14 cellular contexts compared by ENCODE assay signal in genomic region chr20:24761220-24762065, GRCh38.
A peak's percentile ranks its signal among the peaks of the same experiment; 100 is the strongest.
DNase-seq lines count a peak whose midpoint lies in the region; ATAC-seq and TF ChIP-seq lines count a peak whose summit lies in the region.
"Had no signal": no experiment of that assay in that cellular context is flagged by ENCODE, and none has a peak within 500 bp of the region (broad histone marks: within the 10 kb centered on the region; RNA-seq: fewer than 3 reads in every experiment).

No MANE protein-coding gene starts in this region.

- intact Hi-C loops in natural killer cell (cut with micrococcal nuclease) = no loop called here
- intact Hi-C loops in spleen (cut with DNase I; ENCODE audit: low total_unique reads) = no loop called here

- no peak overlapping the region for H3K27ac ChIP-seq in spleen

- H3K4me3 ChIP-seq in spleen = no peak overlapping the region
- H3K4me3 ChIP-seq: MG63 had no signal

- TF ChIP-seq POLR2A in spleen (IDR thresholded peaks at IDR 0.05) = no peak

- no peak for DNase-seq in natural killer cell treated with Interleukin-12 subunit alpha and Interleukin-12 subunit beta and Interleukin-15 and Interleukin-18, amount 100 ng/mL, for 72 hours (ENCODE audit: low spot score)
- DNase-seq in natural killer cell (no peak), ecto neural progenitor cell (ENCODE audit: low spot score) (peak; percentile 26), spleen (peak; percentile 56), SW480 (ENCODE audit: low spot score) (no peak), C1 segment of cervical spinal cord (lab: John Stamatoyannopoulos, UW) (no peak), SW 1271 (lab: John Stamatoyannopoulos, UW) (no peak)
- DNase-seq: CD4-positive, alpha-beta memory T cell; MG63; NCI-H1092 treated with DMSO at 0.1 percent for 48 hours; NCI-H187; NCI-H69 had no signal

- H3K9me3 Mint-ChIP-seq in natural killer cell treated with Interleukin-12 subunit alpha and Interleukin-12 subunit beta and Interleukin-15 and Interleukin-18, amount 100 ng/mL, for 72 hours = no peaks in the 10 kb centered on the region
- no peaks in the 10 kb centered on the region for H3K9me3 Mint-ChIP-seq in natural killer cell

- no peak overlapping the region for H3K4me3 Mint-ChIP-seq in natural killer cell treated with Interleukin-12 subunit alpha and Interleukin-12 subunit beta and Interleukin-15 and Interleukin-18, amount 100 ng/mL, for 72 hours
- no peak overlapping the region for H3K4me3 Mint-ChIP-seq in natural killer cell
- H3K4me3 Mint-ChIP-seq: B cell; CD4-positive, alpha-beta memory T cell had no signal

- 91 to 96% (median 94%) methylated on average over 7 of the region's 7 CpGs for WGBS in spleen, 5 donors

- H3K27me3 Mint-ChIP-seq in natural killer cell treated with Interleukin-12 subunit alpha and Interleukin-12 subunit beta and Interleukin-15 and Interleukin-18, amount 100 ng/mL, for 72 hours = peaks cover 22 to 30% of the 10 kb centered on the region in 2 donors
- H3K27me3 Mint-ChIP-seq in natural killer cell (ENCODE audit: low read depth in 2 of 2) = peaks cover 9 to 43% of the 10 kb centered on the region in 2 donors
- H3K27me3 Mint-ChIP-seq: B cell had no signal

- H3K4me1 Mint-ChIP-seq in natural killer cell treated with Interleukin-12 subunit alpha and Interleukin-12 subunit beta and Interleukin-15 and Interleukin-18, amount 100 ng/mL, for 72 hours (ENCODE audit: low read depth in 2 of 2) = peaks cover 0 to 5% of the 10 kb centered on the region in 2 donors
- peaks cover 6 to 7% of the 10 kb centered on the region in 2 donors for H3K4me1 Mint-ChIP-seq in natural killer cell
- H3K4me1 Mint-ChIP-seq: CD4-positive, alpha-beta memory T cell had no signal

- no peak overlapping the region for H3K27ac Mint-ChIP-seq in natural killer cell treated with Interleukin-12 subunit alpha and Interleukin-12 subunit beta and Interleukin-15 and Interleukin-18, amount 100 ng/mL, for 72 hours
- no peak overlapping the region for H3K27ac Mint-ChIP-seq in natural killer cell
- H3K27ac Mint-ChIP-seq: B cell; CD4-positive, alpha-beta memory T cell had no signal

- H3K36me3 ChIP-seq in spleen = no peaks in the 10 kb centered on the region
- H3K36me3 ChIP-seq: MG63 had no signal

- peaks cover 0 to 23% (median 0%) of the 10 kb centered on the region in 7 donors for H3K27me3 ChIP-seq in spleen (replicated peaks in 1 of 7)
- H3K27me3 ChIP-seq: MG63 had no signal

- peaks cover 0 to 10% (median 2%) of the 10 kb centered on the region in 8 donors for H3K9me3 ChIP-seq in spleen
- H3K9me3 ChIP-seq: MG63 had no signal

- H3K4me1 ChIP-seq in spleen = peaks cover 0 to 6% (median 0%) of the 10 kb centered on the region in 6 donors

- no peaks in the 10 kb centered on the region for H3K36me3 Mint-ChIP-seq in natural killer cell treated with Interleukin-12 subunit alpha and Interleukin-12 subunit beta and Interleukin-15 and Interleukin-18, amount 100 ng/mL, for 72 hours
- no peaks in the 10 kb centered on the region for H3K36me3 Mint-ChIP-seq in natural killer cell
- H3K36me3 Mint-ChIP-seq: CD4-positive, alpha-beta memory T cell had no signal

- peak; percentile 28 to 30 for ATAC-seq in natural killer cell treated with Interleukin-12 subunit alpha and Interleukin-12 subunit beta and Interleukin-15 and Interleukin-18, amount 100 ng/mL, for 72 hours
- no peak for ATAC-seq in natural killer cell
- no peak for ATAC-seq in HG03095 (IDR thresholded peaks at IDR 0.05; ENCODE audit: unreplicated experiment)

- TF ChIP-seq CTCF in natural killer cell (IDR thresholded peaks at IDR 0.05) (no peak), spleen (IDR thresholded peaks at IDR 0.05 in 8 of 11, conservative IDR thresholded peaks at IDR 0.05 in 3 of 11) (no peak)

Comparison
In these comparisons a context has a peak if more than half of its experiments do, and no peak if none do; other contexts are left out.
1. ATAC-seq: peak in natural killer cell treated with Interleukin-12 subunit alpha and Interleukin-12 subunit beta and Interleukin-15 and Interleukin-18, amount 100 ng/mL, for 72 hours (2 of 2); none in natural killer cell (0 of 3) and HG03095 (single experiment).
2. DNase-seq: peak in ecto neural progenitor cell (single experiment) and spleen (single experiment); none in natural killer cell treated with Interleukin-12 subunit alpha and Interleukin-12 subunit beta and Interleukin-15 and Interleukin-18, amount 100 ng/mL, for 72 hours (single experiment), natural killer cell (single experiment), SW480 (single experiment), C1 segment of cervical spinal cord (0 of 14) and SW 1271 (0 of 2).